ENCODE assay signal across 13 cellular contexts in the genomic region with DNA sequence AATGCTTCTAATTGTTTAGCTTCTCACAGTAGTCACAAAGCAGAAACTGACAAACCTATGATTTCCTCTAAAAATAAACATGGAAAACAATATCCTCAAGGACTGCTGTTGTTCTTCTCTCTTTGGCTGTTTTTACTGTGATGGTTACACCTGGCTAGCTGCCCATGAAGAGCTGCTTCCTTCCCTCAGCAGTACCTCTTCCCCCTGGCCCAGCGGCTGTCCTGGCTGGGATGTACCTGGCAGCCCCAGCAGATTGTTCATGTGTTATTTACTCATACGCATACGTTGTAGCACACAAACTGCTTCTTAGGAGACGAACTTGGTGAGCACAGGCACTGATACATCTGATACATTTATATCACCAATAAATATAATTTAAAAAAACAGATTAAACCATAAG. TPM values are rescaled to one million over a fixed set of nuclear protein-coding genes. Genes with fewer than 3 reads are reported as not detected.
DNase-seq lines count a peak whose midpoint lies in the region; ATAC-seq and TF ChIP-seq lines count a peak whose summit lies in the region.
"Had no signal": no experiment of that assay in that cellular context is flagged by ENCODE, and none has a peak within 500 bp of the region (broad histone marks: within the 10 kb centered on the region; RNA-seq: fewer than 3 reads in every experiment).

No MANE protein-coding gene starts in this region.

- TF ChIP-seq EP300 in transverse colon (IDR thresholded peaks at IDR 0.05; ENCODE audit: low read depth) = no peak

- TF ChIP-seq POLR2A in transverse colon (IDR thresholded peaks at IDR 0.05) = no peak

- TF ChIP-seq CTCF in transverse colon (IDR thresholded peaks at IDR 0.05) = no peak

- peaks cover 5 to 36% of the 10 kb centered on the region in 2 donors for H3K36me3 Mint-ChIP-seq in activated naive CD4-positive, alpha-beta T cell treated with anti-CD3 and anti-CD28 coated beads, Interleukin-2, amount 50 U/mL, for 72 hours

- H3K27ac Mint-ChIP-seq in activated naive CD4-positive, alpha-beta T cell treated with anti-CD3 and anti-CD28 coated beads, Interleukin-2, amount 50 U/mL, for 72 hours = peak overlapping the region; percentile 40 to 93
- H3K27ac Mint-ChIP-seq: type B pancreatic cell had no signal

- H3K27me3 ChIP-seq in transverse colon = no peaks in the 10 kb centered on the region
- H3K27me3 ChIP-seq: right lobe of liver had no signal

- intact Hi-C loops in transverse colon (cut with DNase I; ENCODE audit: low total_unique reads) = no loop called here

- H3K36me3 ChIP-seq in transverse colon = no peaks in the 10 kb centered on the region
- H3K36me3 ChIP-seq: right lobe of liver had no signal

- H3K9me3 ChIP-seq in transverse colon = no peaks in the 10 kb centered on the region
- H3K9me3 ChIP-seq: right lobe of liver had no signal

- no peaks in the 10 kb centered on the region for H3K9me3 Mint-ChIP-seq in activated naive CD4-positive, alpha-beta T cell treated with anti-CD3 and anti-CD28 coated beads, Interleukin-2, amount 50 U/mL, for 72 hours
- H3K9me3 Mint-ChIP-seq: type B pancreatic cell had no signal

- in situ Hi-C loops in transverse colon (cut with MboI; ENCODE audit: low pct_ligation_motif_present in 1 of 4, low pct_unique_long_range_greater_than_20kb in 1 of 4, low sequenced_read_pairs in 3 of 4) = loop anchor here in 2 of 4 donors (25.0 kb wide), 2 partner anchors 120 to 420 kb away; no protein-coding TSS in a partner anchor

- DNase-seq in activated naive CD4-positive, alpha-beta T cell treated with anti-CD3 and anti-CD28 coated beads, Interleukin-2, amount 50 U/mL, for 72 hours (ENCODE audit: low spot score in 2 of 2) = no peak
- DNase-seq in activated naive CD4-positive, alpha-beta T cell treated with Interleukin-2 at 50 U/mL for 16 hours = no peak
- DNase-seq in NCI-H446 (lab: John Stamatoyannopoulos, UW) (peak; percentile 10 to 35), dermis blood vessel endothelial cell (peak; percentile 34), transverse colon (peak; percentile 52), OCI-M2 (lab: John Stamatoyannopoulos, UW; ENCODE audit: unreplicated experiment) (no peak)
- DNase-seq: right lobe of liver, RPMI8226 had no signal

- ATAC-seq in activated naive CD4-positive, alpha-beta T cell treated with anti-CD3 and anti-CD28 coated beads, Interleukin-2, amount 50 U/mL, for 72 hours = no peak
- no peak for ATAC-seq in HG03354 (IDR thresholded peaks at IDR 0.05; ENCODE audit: poor library complexity, severe bottlenecking, unreplicated experiment)
- ATAC-seq in GM21528 (IDR thresholded peaks at IDR 0.05; ENCODE audit: low FRiP score, unreplicated experiment) = no peak
- ATAC-seq: right lobe of liver had no signal

- 44 to 45% methylated on average over 4 of the region's 4 CpGs for WGBS in transverse colon (ENCODE audit: low coverage in 1 of 2), 2 donors

- no peak overlapping the region for H3K4me3 ChIP-seq in transverse colon
- H3K4me3 ChIP-seq: right lobe of liver had no signal

- H3K4me1 ChIP-seq in transverse colon = peaks cover 0 to 43% (median 38%) of the 10 kb centered on the region in 4 donors
- H3K4me1 ChIP-seq: right lobe of liver had no signal

- H3K27ac ChIP-seq in transverse colon = peak overlapping the region in 3 of 4 donors; percentile 18 to 73 (median 21)
- H3K27ac ChIP-seq: epithelial cell of prostate, HL-60, right lobe of liver had no signal

RNA-seq across cellular contexts. Expression of gene NEMP2, which starts 27.4 kb away (rescaled TPM):
- 10 to 100 TPM; 18.3 to 19.4 TPM for total RNA-seq in activated naive CD4-positive, alpha-beta T cell treated with anti-CD3 and anti-CD28 coated beads, Interleukin-2, amount 50 U/mL, for 72 hours
- 4.1 and 4.3 TPM in 2 replicates for total RNA-seq in dermis blood vessel endothelial cell
- 1 to 10 TPM in 2 of 4 donors, under 1 TPM in 1, not detected in 1; 0.20 to 2.4 (median 1.6) TPM for total RNA-seq in transverse colon

Comparison
In these comparisons a context has a peak if more than half of its experiments do, and no peak if none do; other contexts are left out.
1. DNase-seq: peak in NCI-H446 (2 of 2), dermis blood vessel endothelial cell (single experiment) and transverse colon (single experiment); none in activated naive CD4-positive, alpha-beta T cell treated with anti-CD3 and anti-CD28 coated beads, Interleukin-2, amount 50 U/mL, for 72 hours (0 of 2), activated naive CD4-positive, alpha-beta T cell treated with Interleukin-2 at 50 U/mL for 16 hours (single experiment) and OCI-M2 (single experiment).